6 cellular contexts compared by ENCODE assay signal in genomic region chr17:18746551-18746950, GRCh38. TPM values are rescaled to one million over a fixed set of nuclear protein-coding genes. Genes with fewer than 3 reads are reported as not detected.
"Had no signal": no experiment of that assay in that cellular context is flagged by ENCODE, and none has a peak within 500 bp of the region (broad histone marks: within the 10 kb centered on the region; RNA-seq: fewer than 3 reads in every experiment).

No MANE protein-coding gene starts in this region.

RNA-seq across cellular contexts. Expression of gene FBXW10, which starts 2.7 kb away (rescaled TPM):
- total RNA-seq: naive thymus-derived CD8-positive, alpha-beta T cell; natural killer cell treated with Interleukin-12 subunit alpha and Interleukin-12 subunit beta and Interleukin-15 and Interleukin-18, amount 100 ng/mL, for 72 hours; osteoblast; skeletal muscle tissue; thoracic aorta; tibial nerve had no signal
- polyA plus RNA-seq: naive thymus-derived CD8-positive, alpha-beta T cell had no signal
